ENCODE assay signal across 7 cellular contexts in genomic region chr7:149714910-149715471, GRCh38. TPM values are rescaled to one million over a fixed set of nuclear protein-coding genes. Genes with fewer than 3 reads are reported as not detected.
A peak's percentile ranks its signal among the peaks of the same experiment; 100 is the strongest.
DNase-seq lines count a peak whose midpoint lies in the region; ATAC-seq and TF ChIP-seq lines count a peak whose summit lies in the region.

No MANE protein-coding gene starts in this region.

- peak overlapping the region; percentile 63 to 79 for H3K4me3 ChIP-seq in gastroesophageal sphincter
- H3K4me3 ChIP-seq in sigmoid colon, result peak overlapping the region; percentile 59 to 84 (median 75)

- ATAC-seq in GM19395 (IDR thresholded peaks at IDR 0.05; ENCODE audit: unreplicated experiment), result peak; percentile 26
- ATAC-seq in HG03135 (IDR thresholded peaks at IDR 0.05; ENCODE audit: unreplicated experiment), result peak; percentile 21
- ATAC-seq in gastroesophageal sphincter, result peak; percentile 40
- no peak for ATAC-seq in left lobe of liver

- H3K4me1 ChIP-seq in gastroesophageal sphincter, result peaks cover 0 to 51% (median 14%) of the 10 kb centered on the region in 3 donors
- peaks cover 0 to 52% (median 32%) of the 10 kb centered on the region in 4 donors for H3K4me1 ChIP-seq in sigmoid colon

- TF ChIP-seq CTCF in gastroesophageal sphincter (IDR thresholded peaks at IDR 0.05) (no peak), sigmoid colon (IDR thresholded peaks at IDR 0.05) (no peak)

- TF ChIP-seq POLR2A in gastroesophageal sphincter (IDR thresholded peaks at IDR 0.05) (peak in 1 of 2 donors; percentile 4), sigmoid colon (IDR thresholded peaks at IDR 0.05) (no peak)

- DNase-seq in activated CD4-positive, alpha-beta T cell treated with anti-CD3 and anti-CD28 coated beads, Interleukin-2, amount 50 U/mL, for 48 hours, result peak; percentile 43 to 58
- peak; percentile 74 for DNase-seq in sigmoid colon
- DNase-seq in left lobe of liver (ENCODE audit: low spot score), result no peak
- no peak for DNase-seq in NCI-H446 (lab: John Stamatoyannopoulos, UW)

- H3K36me3 ChIP-seq in gastroesophageal sphincter, result peaks cover 0 to 10% of the 10 kb centered on the region in 2 donors
- peaks cover 0 to 5% (median 0%) of the 10 kb centered on the region in 4 donors for H3K36me3 ChIP-seq in sigmoid colon

- no CpG with 5 or more reads among the region's 48 CpGs for WGBS in gastroesophageal sphincter (ENCODE audit: low coverage in 1 of 2), 2 donors
- 3 to 9% methylated on average over 48 of the region's 48 CpGs for WGBS in sigmoid colon, 2 donors

- intact Hi-C loops in sigmoid colon (cut with DNase I), result loop anchor here (2.0 to 10.0 kb wide), 5 partner anchors 44 to 520 kb away; partner anchors contain the start of genes ZNF282 and ZNF467

- peaks cover 0 to 19% (median 0%) of the 10 kb centered on the region in 3 donors for H3K9me3 ChIP-seq in gastroesophageal sphincter
- peaks cover 3 to 12% (median 4%) of the 10 kb centered on the region in 4 donors for H3K9me3 ChIP-seq in sigmoid colon

- no peaks in the 10 kb centered on the region for H3K27me3 ChIP-seq in gastroesophageal sphincter
- no peaks in the 10 kb centered on the region for H3K27me3 ChIP-seq in sigmoid colon

- H3K27ac ChIP-seq in gastroesophageal sphincter (peak overlapping the region; percentile 80 to 88 (median 84)), sigmoid colon (peak overlapping the region; percentile 78 to 84 (median 82))

- TF ChIP-seq EP300 in gastroesophageal sphincter (IDR thresholded peaks at IDR 0.05), result no peak
- no peak for TF ChIP-seq EP300 in sigmoid colon (IDR thresholded peaks at IDR 0.05)

RNA-seq across cellular contexts. Expression of gene ZNF467, which starts 58.4 kb away (rescaled TPM):
- total RNA-seq in gastroesophageal sphincter (10 to 100 TPM in 1 of 4 donors, 1 to 10 TPM in 3; 4.2 to 15.4 (median 9.3) TPM), sigmoid colon (10 to 100 TPM in 1 of 4 donors, 1 to 10 TPM in 3; 7.1 to 15.7 (median 9.2) TPM), left lobe of liver (18.9 TPM)
- polyA plus RNA-seq in sigmoid colon, result 1 to 10 TPM; 3.0 to 4.6 (median 3.5) TPM

Comparison
In these comparisons a context has a peak if more than half of its experiments do, and no peak if none do; other contexts are left out.
1. DNase-seq: peak in activated CD4-positive, alpha-beta T cell treated with anti-CD3 and anti-CD28 coated beads, Interleukin-2, amount 50 U/mL, for 48 hours (2 of 2) and sigmoid colon (single experiment); none in left lobe of liver (single experiment) and NCI-H446 (0 of 2).